Comparison of ENCODE assay signal across 1 cellular context in genomic region chr2:98487101-98487805, GRCh38.
TF ChIP-seq lines count a peak whose summit lies in the region.

No MANE protein-coding gene starts in this region.

TF ChIP-seq in GM12878, 131 proteins besides CTCF, POLR2A, EP300 and RAD21:
- TF ChIP-seq PKNOX1 (IDR thresholded peaks at IDR 0.05) (peak; percentile 86), CUX1 (IDR thresholded peaks at IDR 0.05; ENCODE audit: insufficient replicate concordance, low read depth, low read length) (peak; percentile 32), IRF3 (IDR thresholded peaks at IDR 0.05) (no peak), GABPA (IDR thresholded peaks at IDR 0.05; ENCODE audit: low read depth) (no peak), IRF4 (IDR thresholded peaks at IDR 0.05; ENCODE audit: low read depth, low read length) (no peak), BRCA1 (IDR thresholded peaks at IDR 0.05; ENCODE audit: low read depth, low read length) (no peak), NFIC (IDR thresholded peaks at IDR 0.05; ENCODE audit: low read depth, low read length) (no peak), ZNF687 (IDR thresholded peaks at IDR 0.05) (no peak), CEBPB (IDR thresholded peaks at IDR 0.05; ENCODE audit: borderline replicate concordance in 1 of 2, low read depth in 2 of 2, low read length in 2 of 2) (no peak), BHLHE40 (IDR thresholded peaks at IDR 0.05; ENCODE audit: borderline replicate concordance in 1 of 2, low read depth in 2 of 2, low read length in 1 of 2) (0 out of 4 replicates have a peak, but pooled peaks of 1 of the 2 experiments have one; percentile 5), USF1 (IDR thresholded peaks at IDR 0.05; ENCODE audit: borderline replicate concordance, extremely low read length, insufficient read depth, low read depth, low read length) (no peak), SKIL (IDR thresholded peaks at IDR 0.05; ENCODE audit: low read depth, poor library complexity, severe bottlenecking) (no peak), CBFB (IDR thresholded peaks at IDR 0.05; ENCODE audit: low read depth) (peak; percentile 15; the same call in 1 of the 2 replicates), MTA2 (IDR thresholded peaks at IDR 0.05; ENCODE audit: low read depth) (no peak), RAD51 (IDR thresholded peaks at IDR 0.05) (0 out of 2 replicates have a peak, but pooled peaks have one; percentile 6), EGR1 (IDR thresholded peaks at IDR 0.05; ENCODE audit: borderline replicate concordance in 1 of 2, low read depth in 2 of 2, low read length in 2 of 2) (no peak), DPF2 (IDR thresholded peaks at IDR 0.05) (no peak), POU2F2 (IDR thresholded peaks at IDR 0.05; ENCODE audit: borderline replicate concordance, low read depth, low read length) (no peak), ZBTB11 (CRISPR knock-in tag; IDR thresholded peaks at IDR 0.05) (peak; percentile 23; the same call in 1 of the 2 replicates), SIN3A (IDR thresholded peaks at IDR 0.05; ENCODE audit: low read depth, low read length) (no peak), RCOR1 (conservative IDR thresholded peaks at IDR 0.05; ENCODE audit: low read depth, low read length) (no peak), SPI1 (IDR thresholded peaks at IDR 0.05; ENCODE audit: borderline replicate concordance, insufficient read depth, low read depth, low read length) (peak; percentile 47; the same call in 1 of the 2 replicates), MTA3 (IDR thresholded peaks at IDR 0.05; ENCODE audit: borderline replicate concordance, low read length) (no peak), BMI1 (IDR thresholded peaks at IDR 0.05; ENCODE audit: borderline replicate concordance) (no peak), ASH2L (IDR thresholded peaks at IDR 0.05; ENCODE audit: borderline replicate concordance, low read depth) (no peak), HSF1 (IDR thresholded peaks at IDR 0.05; ENCODE audit: low read depth, low read length) (no peak), YY1 (IDR thresholded peaks at IDR 0.05; ENCODE audit: low read depth, low read length) (no peak), E2F8 (IDR thresholded peaks at IDR 0.05; ENCODE audit: low read depth, partially characterized antibody) (no peak)
TF ChIP-seq in GM12878: peak in this region for 7.
